In the genomic region with DNA sequence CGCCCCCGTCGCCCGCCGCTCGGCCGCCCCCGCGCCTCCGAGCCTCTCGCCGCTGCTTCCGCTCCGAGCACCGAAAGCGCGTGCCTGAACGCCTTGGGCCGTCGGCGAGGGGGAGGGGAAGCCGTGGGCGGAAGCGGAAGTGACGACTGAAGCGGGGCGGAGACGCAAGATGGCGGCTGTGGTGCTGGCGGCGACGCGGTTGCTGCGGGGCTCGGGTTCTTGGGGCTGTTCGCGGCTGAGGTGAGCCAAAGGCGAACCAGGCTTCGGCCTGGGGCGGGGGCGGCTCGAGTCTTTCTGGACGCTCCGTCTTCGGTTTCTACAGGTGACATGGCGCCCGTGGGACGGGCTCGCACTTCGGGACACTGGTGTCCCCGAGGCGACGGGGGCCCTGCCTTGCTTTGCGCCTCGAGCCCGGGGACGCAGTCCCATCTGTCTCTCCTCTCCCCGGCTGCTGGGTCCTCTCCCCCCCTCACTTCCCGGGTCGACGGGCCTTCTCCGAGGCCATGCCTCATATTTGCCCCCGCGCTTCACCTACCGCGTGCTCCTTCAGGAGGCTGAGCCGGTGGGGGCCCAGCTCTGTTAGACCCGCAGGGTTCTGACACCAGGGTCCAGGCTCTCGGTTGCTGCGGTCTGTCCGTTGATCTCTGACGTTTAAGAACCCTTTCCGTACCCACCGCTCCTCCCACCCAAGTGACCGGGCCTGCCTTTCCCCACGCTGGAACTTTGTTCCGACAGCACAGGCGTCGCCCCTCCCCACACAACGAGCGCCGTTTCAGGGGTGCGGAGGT, we compare ENCODE assay signal across 1 cellular context.
TF ChIP-seq lines count a peak whose summit lies in the region.

ENTR1 (minus strand) TSS at position 115 of the 788 bp plus-strand sequence. CDS start 217 bp downstream, outside the sequence.
A gene with protein sequence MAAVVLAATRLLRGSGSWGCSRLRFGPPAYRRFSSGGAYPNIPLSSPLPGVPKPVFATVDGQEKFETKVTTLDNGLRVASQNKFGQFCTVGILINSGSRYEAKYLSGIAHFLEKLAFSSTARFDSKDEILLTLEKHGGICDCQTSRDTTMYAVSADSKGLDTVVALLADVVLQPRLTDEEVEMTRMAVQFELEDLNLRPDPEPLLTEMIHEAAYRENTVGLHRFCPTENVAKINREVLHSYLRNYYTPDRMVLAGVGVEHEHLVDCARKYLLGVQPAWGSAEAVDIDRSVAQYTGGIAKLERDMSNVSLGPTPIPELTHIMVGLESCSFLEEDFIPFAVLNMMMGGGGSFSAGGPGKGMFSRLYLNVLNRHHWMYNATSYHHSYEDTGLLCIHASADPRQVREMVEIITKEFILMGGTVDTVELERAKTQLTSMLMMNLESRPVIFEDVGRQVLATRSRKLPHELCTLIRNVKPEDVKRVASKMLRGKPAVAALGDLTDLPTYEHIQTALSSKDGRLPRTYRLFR (plus strand): TSS at position 159 of the 788 bp plus-strand sequence. CDS start 11 bp downstream, at position 170.

TF ChIP-seq in HCT116, 20 proteins besides CTCF, POLR2A, EP300 and RAD21:
- TF ChIP-seq MAX (IDR thresholded peaks at IDR 0.05): peak; percentile 94
- no peak for TF ChIP-seq CBX3 (IDR thresholded peaks at IDR 0.05; ENCODE audit: low read depth)
- TF ChIP-seq FOSL1 (IDR thresholded peaks at IDR 0.05; ENCODE audit: low read depth): no peak
- peak; percentile 97 for TF ChIP-seq SIN3A (IDR thresholded peaks at IDR 0.05; ENCODE audit: low read depth)
- TF ChIP-seq, protein P1, sequence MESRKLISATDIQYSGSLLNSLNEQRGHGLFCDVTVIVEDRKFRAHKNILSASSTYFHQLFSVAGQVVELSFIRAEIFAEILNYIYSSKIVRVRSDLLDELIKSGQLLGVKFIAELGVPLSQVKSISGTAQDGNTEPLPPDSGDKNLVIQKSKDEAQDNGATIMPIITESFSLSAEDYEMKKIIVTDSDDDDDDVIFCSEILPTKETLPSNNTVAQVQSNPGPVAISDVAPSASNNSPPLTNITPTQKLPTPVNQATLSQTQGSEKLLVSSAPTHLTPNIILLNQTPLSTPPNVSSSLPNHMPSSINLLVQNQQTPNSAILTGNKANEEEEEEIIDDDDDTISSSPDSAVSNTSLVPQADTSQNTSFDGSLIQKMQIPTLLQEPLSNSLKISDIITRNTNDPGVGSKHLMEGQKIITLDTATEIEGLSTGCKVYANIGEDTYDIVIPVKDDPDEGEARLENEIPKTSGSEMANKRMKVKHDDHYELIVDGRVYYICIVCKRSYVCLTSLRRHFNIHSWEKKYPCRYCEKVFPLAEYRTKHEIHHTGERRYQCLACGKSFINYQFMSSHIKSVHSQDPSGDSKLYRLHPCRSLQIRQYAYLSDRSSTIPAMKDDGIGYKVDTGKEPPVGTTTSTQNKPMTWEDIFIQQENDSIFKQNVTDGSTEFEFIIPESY (IDR thresholded peaks at IDR 0.05; ENCODE audit: extremely low read depth, insufficient replicate concordance, low read length): no peak
- no peak for TF ChIP-seq EZH2phosphoT487 (IDR thresholded peaks at IDR 0.05; ENCODE audit: borderline replicate concordance)
- TF ChIP-seq ELF1 (IDR thresholded peaks at IDR 0.05; ENCODE audit: borderline replicate concordance, low read depth): no peak; the same call in 1 of the 2 replicates
- TF ChIP-seq REST (IDR thresholded peaks at IDR 0.05; ENCODE audit: low read depth): no peak
- peak; percentile 94 for TF ChIP-seq EGR1 (IDR thresholded peaks at IDR 0.05; ENCODE audit: low read depth)
- no peak for TF ChIP-seq TCF7L2 (IDR thresholded peaks at IDR 0.05; ENCODE audit: borderline replicate concordance, extremely low read depth, insufficient read depth, insufficient read length)
- TF ChIP-seq YY1 (IDR thresholded peaks at IDR 0.05; ENCODE audit: extremely low read depth, insufficient replicate concordance, low read depth, low read length): peak; percentile 97
- TF ChIP-seq ZFX (IDR thresholded peaks at IDR 0.05): peak; percentile 54; the same call in 1 of the 2 replicates
- TF ChIP-seq ZNF274 (IDR thresholded peaks at IDR 0.05; ENCODE audit: low read depth, low read length): no peak
- TF ChIP-seq EZH2 (IDR thresholded peaks at IDR 0.05): no peak
- peak; percentile 97 for TF ChIP-seq POLR2AphosphoS5 (IDR thresholded peaks at IDR 0.05; ENCODE audit: low read depth, low read length)
- no peak for TF ChIP-seq CEBPB (IDR thresholded peaks at IDR 0.05; ENCODE audit: low read depth)
- peak; percentile 54; the same call in 1 of the 2 replicates for TF ChIP-seq SP1 (IDR thresholded peaks at IDR 0.05; ENCODE audit: low read depth)
TF ChIP-seq in HCT116: peak in this region for 7.
